Comparison of ENCODE assay signal across 21 cellular contexts in the genomic region with DNA sequence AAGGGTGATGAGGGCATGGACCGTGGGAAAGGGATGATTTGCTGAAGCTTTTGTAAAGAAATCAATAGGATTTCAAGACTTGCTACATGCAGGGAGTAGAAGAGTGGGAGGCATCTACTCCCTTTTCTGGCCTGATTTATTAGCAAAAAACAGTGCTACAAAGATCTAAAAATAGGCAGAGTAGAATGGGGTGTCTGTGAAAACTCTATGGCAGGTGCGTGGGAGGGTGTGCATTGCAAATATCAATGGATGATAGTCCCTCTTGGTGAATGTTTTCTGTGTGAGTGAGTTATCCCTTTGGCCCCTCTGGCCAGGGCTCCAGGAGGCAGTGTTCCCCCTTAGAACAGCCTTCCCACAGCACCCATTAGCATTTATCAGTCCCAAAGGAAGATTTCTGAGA.
DNase-seq lines count a peak whose midpoint lies in the region; ATAC-seq and TF ChIP-seq lines count a peak whose summit lies in the region.
"Had no signal": no experiment of that assay in that cellular context is flagged by ENCODE, and none has a peak within 500 bp of the region (broad histone marks: within the 10 kb centered on the region; RNA-seq: fewer than 3 reads in every experiment).

No MANE protein-coding gene starts in this region.

- H3K4me3 Mint-ChIP-seq in activated CD8-positive, alpha-beta T cell treated with anti-CD3 and anti-CD28 coated beads, Interleukin-2, amount 10 ng/mL, durations not matched to agents 7 days and 5 days, result peak overlapping the region; percentile 5
- H3K4me3 Mint-ChIP-seq in activated CD8-positive, alpha-beta T cell treated with anti-CD3 and anti-CD28 coated beads for 36 hours, result no peak overlapping the region
- H3K4me3 Mint-ChIP-seq in dendritic cell treated with granulocyte-macrophage colony-stimulating factor and Interleukin-4, amounts not matched to agents 40 ng/mL and 50 ng/mL, for 4 days, result peak overlapping the region; percentile 69
- H3K4me3 Mint-ChIP-seq: mesothelial cell of epicardium had no signal

- no peak overlapping the region for H3K27ac ChIP-seq in neuronal stem cell (replicated peaks; ENCODE audit: low read length)
- H3K27ac ChIP-seq in SK-N-SH (ENCODE audit: low read depth in 2 of 2, low read length in 1 of 2), result no peak overlapping the region
- H3K27ac ChIP-seq: HL-60, Peyer's patch, WERI-Rb-1 had no signal

- no peak overlapping the region for H3K23ac ChIP-seq in neuronal stem cell (ENCODE audit: low read depth, low read length, poor library complexity)

- H2BK12ac ChIP-seq in neuronal stem cell (ENCODE audit: low read length), result no peak overlapping the region

- ATAC-seq in activated CD8-positive, alpha-beta T cell treated with anti-CD3 and anti-CD28 coated beads, Interleukin-2, amount 10 ng/mL, durations not matched to agents 7 days and 5 days, result no peak
- no peak for ATAC-seq in activated CD8-positive, alpha-beta T cell treated with anti-CD3 and anti-CD28 coated beads for 36 hours
- ATAC-seq in GM18907 (IDR thresholded peaks at IDR 0.05; ENCODE audit: unreplicated experiment), result no peak
- ATAC-seq: CD8-positive, alpha-beta T cell had no signal

- H3F3A ChIP-seq in SK-N-SH (replicated peaks; ENCODE audit: insufficient read depth), result no peaks in the 10 kb centered on the region

- H3K18ac ChIP-seq in neuronal stem cell (ENCODE audit: low read length), result no peak overlapping the region

- peak overlapping the region; percentile 14 for H2BK5ac ChIP-seq in neuronal stem cell (ENCODE audit: low read length)

- H4K8ac ChIP-seq in neuronal stem cell (ENCODE audit: low read depth, low read length), result no peak overlapping the region

- H3K4me3 ChIP-seq in neuronal stem cell (ENCODE audit: low read length in 2 of 2) (no peak overlapping the region), SK-N-SH (ENCODE audit: low read depth in 2 of 2, low read length in 1 of 2) (no peak overlapping the region)

- no peaks in the 10 kb centered on the region for H3K36me3 Mint-ChIP-seq in activated CD8-positive, alpha-beta T cell treated with anti-CD3 and anti-CD28 coated beads, Interleukin-2, amount 10 ng/mL, durations not matched to agents 7 days and 5 days (ENCODE audit: low read depth)
- no peaks in the 10 kb centered on the region for H3K36me3 Mint-ChIP-seq in activated CD8-positive, alpha-beta T cell treated with anti-CD3 and anti-CD28 coated beads for 36 hours (ENCODE audit: low read depth)
- H3K36me3 Mint-ChIP-seq in dendritic cell treated with granulocyte-macrophage colony-stimulating factor and Interleukin-4, amounts not matched to agents 40 ng/mL and 50 ng/mL, for 4 days (ENCODE audit: low read depth), result no peaks in the 10 kb centered on the region
- H3K36me3 Mint-ChIP-seq: CD8-positive, alpha-beta T cell; mesothelial cell of epicardium had no signal

- no peak overlapping the region for H3K27ac Mint-ChIP-seq in activated CD8-positive, alpha-beta T cell treated with anti-CD3 and anti-CD28 coated beads, Interleukin-2, amount 10 ng/mL, durations not matched to agents 7 days and 5 days
- no peak overlapping the region for H3K27ac Mint-ChIP-seq in activated CD8-positive, alpha-beta T cell treated with anti-CD3 and anti-CD28 coated beads for 36 hours
- peak overlapping the region; percentile 74 for H3K27ac Mint-ChIP-seq in dendritic cell treated with granulocyte-macrophage colony-stimulating factor and Interleukin-4, amounts not matched to agents 40 ng/mL and 50 ng/mL, for 4 days
- H3K27ac Mint-ChIP-seq: CD8-positive, alpha-beta T cell; mesothelial cell of epicardium had no signal

- H2AK5ac ChIP-seq in neuronal stem cell (ENCODE audit: low read depth, low read length), result no peak overlapping the region

- H3K4me1 Mint-ChIP-seq in activated CD8-positive, alpha-beta T cell treated with anti-CD3 and anti-CD28 coated beads, Interleukin-2, amount 10 ng/mL, durations not matched to agents 7 days and 5 days (ENCODE audit: low read depth), result peaks cover 19% of the 10 kb centered on the region
- H3K4me1 Mint-ChIP-seq in activated CD8-positive, alpha-beta T cell treated with anti-CD3 and anti-CD28 coated beads for 36 hours (ENCODE audit: low read depth), result peaks cover 7% of the 10 kb centered on the region
- peaks cover 57% of the 10 kb centered on the region for H3K4me1 Mint-ChIP-seq in dendritic cell treated with granulocyte-macrophage colony-stimulating factor and Interleukin-4, amounts not matched to agents 40 ng/mL and 50 ng/mL, for 4 days (ENCODE audit: low read depth)

- H4K20me1 ChIP-seq in SK-N-SH (ENCODE audit: insufficient read depth), result no peaks in the 10 kb centered on the region

- H3K27me3 ChIP-seq in neuronal stem cell (ENCODE audit: control insufficient read depth in 3 of 3, insufficient read depth in 3 of 3, low read depth in 1 of 3, low read length in 3 of 3), result no peaks in the 10 kb centered on the region
- no peaks in the 10 kb centered on the region; the same call in 1 of the 2 replicates for H3K27me3 ChIP-seq in SK-N-SH (ENCODE audit: insufficient read depth)
- H3K27me3 ChIP-seq: dorsolateral prefrontal cortex, Peyer's patch had no signal

- peaks cover 2% of the 10 kb centered on the region for H3K79me1 ChIP-seq in neuronal stem cell (ENCODE audit: low read depth, low read length)

- intact Hi-C loops in activated CD8-positive, alpha-beta T cell treated with anti-CD3 and anti-CD28 coated beads for 36 hours (cut with micrococcal nuclease), result no loop called here
- intact Hi-C loops in dendritic cell treated with granulocyte-macrophage colony-stimulating factor and Interleukin-4, amounts not matched to agents 40 ng/mL and 50 ng/mL, for 4 days (cut with micrococcal nuclease), result no loop called here

- no peaks in the 10 kb centered on the region for H3K79me2 ChIP-seq in SK-N-SH (ENCODE audit: insufficient read depth)

- POLR2A ChIA-PET in activated CD8-positive, alpha-beta T cell treated with anti-CD3 and anti-CD28 coated beads, Interleukin-2, amount 10 ng/mL, durations not matched to agents 7 days and 5 days (lab: Charles Lee), result no interaction called here
- POLR2A ChIA-PET in activated CD8-positive, alpha-beta T cell treated with anti-CD3 and anti-CD28 coated beads for 36 hours (lab: Charles Lee), result no interaction called here
- POLR2A ChIA-PET in SK-N-SH (lab: Yijun Ruan, JAX), result no interaction called here

- TF ChIP-seq RAD21 in SK-N-SH (IDR thresholded peaks at IDR 0.05; ENCODE audit: low read length), result no peak

- no peaks in the 10 kb centered on the region for H3K9me2 ChIP-seq in SK-N-SH

- no peak overlapping the region for H3K4me2 ChIP-seq in neuronal stem cell (ENCODE audit: insufficient read depth, low read length, poor library complexity, severe bottlenecking)
- H3K4me2 ChIP-seq in SK-N-SH, result no peak overlapping the region

- TF ChIP-seq EP300 in SK-N-SH (IDR thresholded peaks at IDR 0.05; ENCODE audit: borderline replicate concordance in 1 of 2, low read depth in 1 of 2, low read length in 1 of 2), result no peak

- no peak for TF ChIP-seq CTCF in activated CD8-positive, alpha-beta T cell treated with anti-CD3 and anti-CD28 coated beads for 36 hours (IDR thresholded peaks at IDR 0.05)
- TF ChIP-seq CTCF in SK-N-SH (IDR thresholded peaks at IDR 0.05), result no peak

- no peak overlapping the region for H2BK15ac ChIP-seq in neuronal stem cell (ENCODE audit: low read length)

- H3K36me3 ChIP-seq in neuronal stem cell (replicated peaks in 1 of 2; ENCODE audit: control insufficient read depth in 2 of 2, insufficient read depth in 2 of 2, low read length in 2 of 2), result peaks cover 70 to 99% of the 10 kb centered on the region in 2 donors
- no peaks in the 10 kb centered on the region for H3K36me3 ChIP-seq in SK-N-SH (replicated peaks in 1 of 2; ENCODE audit: control insufficient read depth in 1 of 2, insufficient read depth in 2 of 2, low read length in 1 of 2)
- H3K36me3 ChIP-seq: Peyer's patch, WERI-Rb-1 had no signal

- no peak overlapping the region for H3K14ac ChIP-seq in neuronal stem cell (ENCODE audit: low read length)

- no peak overlapping the region for H2AFZ ChIP-seq in neuronal stem cell (ENCODE audit: low read length)
- H2AFZ ChIP-seq in SK-N-SH (ENCODE audit: low read depth), result no peak overlapping the region; the same call in 1 of the 2 replicates

- H2BK120ac ChIP-seq in neuronal stem cell (ENCODE audit: low read depth, low read length), result no peak overlapping the region

- no peak overlapping the region for H3K9ac ChIP-seq in neuronal stem cell (ENCODE audit: low read depth, low read length, poor library complexity)
- no peak overlapping the region for H3K9ac ChIP-seq in SK-N-SH

- peaks cover 0 to 13% of the 10 kb centered on the region in 2 donors for H3K4me1 ChIP-seq in neuronal stem cell (ENCODE audit: control insufficient read depth in 2 of 2, insufficient read depth in 1 of 2, low read depth in 1 of 2, low read length in 2 of 2)
- no peaks in the 10 kb centered on the region for H3K4me1 ChIP-seq in SK-N-SH (ENCODE audit: control insufficient read depth in 1 of 2, insufficient read depth in 2 of 2, low read depth in 1 of 2, low read length in 1 of 2)
- H3K4me1 ChIP-seq: Peyer's patch had no signal

- no peaks in the 10 kb centered on the region for H3K9me3 Mint-ChIP-seq in activated CD8-positive, alpha-beta T cell treated with anti-CD3 and anti-CD28 coated beads, Interleukin-2, amount 10 ng/mL, durations not matched to agents 7 days and 5 days (ENCODE audit: insufficient read depth)
- H3K9me3 Mint-ChIP-seq in activated CD8-positive, alpha-beta T cell treated with anti-CD3 and anti-CD28 coated beads for 36 hours, result no peaks in the 10 kb centered on the region
- no peaks in the 10 kb centered on the region for H3K9me3 Mint-ChIP-seq in dendritic cell treated with granulocyte-macrophage colony-stimulating factor and Interleukin-4, amounts not matched to agents 40 ng/mL and 50 ng/mL, for 4 days
- H3K9me3 Mint-ChIP-seq: CD8-positive, alpha-beta T cell; mesothelial cell of epicardium had no signal

- H3K9me3 ChIP-seq in neuronal stem cell (replicated peaks in 1 of 2; ENCODE audit: control insufficient read depth in 2 of 2, insufficient read depth in 1 of 2, low read depth in 1 of 2, low read length in 2 of 2) (no peaks in the 10 kb centered on the region), SK-N-SH (no peaks in the 10 kb centered on the region)
- H3K9me3 ChIP-seq: Peyer's patch had no signal

- H3K27me3 Mint-ChIP-seq in activated CD8-positive, alpha-beta T cell treated with anti-CD3 and anti-CD28 coated beads, Interleukin-2, amount 10 ng/mL, durations not matched to agents 7 days and 5 days (ENCODE audit: low read depth), result peaks cover 13% of the 10 kb centered on the region
- peaks cover 14% of the 10 kb centered on the region for H3K27me3 Mint-ChIP-seq in activated CD8-positive, alpha-beta T cell treated with anti-CD3 and anti-CD28 coated beads for 36 hours
- no peaks in the 10 kb centered on the region for H3K27me3 Mint-ChIP-seq in dendritic cell treated with granulocyte-macrophage colony-stimulating factor and Interleukin-4, amounts not matched to agents 40 ng/mL and 50 ng/mL, for 4 days

- CTCF ChIA-PET in activated CD8-positive, alpha-beta T cell treated with anti-CD3 and anti-CD28 coated beads, Interleukin-2, amount 10 ng/mL, durations not matched to agents 7 days and 5 days (lab: Charles Lee), result interaction anchor here (2.2 to 2.5 kb wide), 2 partner anchors 10 to 200 kb away, joined by 12 to 20 read pairs; no protein-coding TSS in a partner anchor
- CTCF ChIA-PET in activated CD8-positive, alpha-beta T cell treated with anti-CD3 and anti-CD28 coated beads for 36 hours (lab: Charles Lee), result interaction anchor here (0.8 to 1.7 kb wide), 3 partner anchors 10 to 55 kb away, joined by 4 to 13 read pairs (median 5); no protein-coding TSS in a partner anchor
- CTCF ChIA-PET in SK-N-SH (lab: Yijun Ruan, JAX), result interaction anchor here (2.5 to 6.3 kb wide), 3 partner anchors 9 to 200 kb away, joined by 13 to 45 read pairs (median 14); no protein-coding TSS in a partner anchor

- H3K4ac ChIP-seq in neuronal stem cell (ENCODE audit: low read length), result no peak overlapping the region

- WGBS in neuronal stem cell (ENCODE audit: extremely low coverage in 2 of 2, insufficient read length in 2 of 2, insufficient replicate concordance in 1 of 2), 2 donors, result no CpG with 5 or more reads among the region's 2 CpGs
- WGBS in SK-N-SH (ENCODE audit: low lambda C conversion rate), result 31% methylated on average over 2 of the region's 2 CpGs

- H4K91ac ChIP-seq in neuronal stem cell (ENCODE audit: low read depth, low read length, poor library complexity), result no peak overlapping the region

- DNase-seq in activated CD8-positive, alpha-beta T cell treated with anti-CD3 and anti-CD28 coated beads, Interleukin-2, amount 10 ng/mL, durations not matched to agents 7 days and 5 days, result no peak
- no peak for DNase-seq in activated CD8-positive, alpha-beta T cell treated with anti-CD3 and anti-CD28 coated beads for 36 hours
- DNase-seq in neuronal stem cell (ENCODE audit: low spot score) (no peak), MV-4-11 (lab: John Stamatoyannopoulos, UW) (no peak), NCI-H1694 (lab: John Stamatoyannopoulos, UW) (no peak), SK-N-SH (no peak)
- DNase-seq: activated gamma-delta T cell; CD8-positive, alpha-beta T cell; dorsolateral prefrontal cortex; EL; GOT3; KBM-7; kidney; NCI-H1417 treated with DMSO at 0.1 percent for 48 hours; stimulated activated CD4-positive, alpha-beta T cell treated with anti-CD3 and anti-CD28 coated beads, Interleukin-4, amount 100 ng/mL, for 24 hours; WERI-Rb-1 had no signal
